In genomic region chr2:55946793-55947192, GRCh38 we compare ENCODE assay signal across 2 cellular contexts.
A peak's percentile ranks its signal among the peaks of the same experiment; 100 is the strongest.
TF ChIP-seq lines count a peak whose summit lies in the region.

No MANE protein-coding gene starts in this region.

TF ChIP-seq in HepG2, 621 proteins besides CTCF, POLR2A, EP300 and RAD21:
- TF ChIP-seq MAFF (IDR thresholded peaks at IDR 0.05; ENCODE audit: low read depth, low read length) (peak; percentile 94), MAFK (conservative IDR thresholded peaks at IDR 0.05 in 1 of 2, IDR thresholded peaks at IDR 0.05 in 1 of 2; ENCODE audit: low read length in 2 of 2) (peak; percentile 96 to 97), CENPX (CRISPR knock-in tag; IDR thresholded peaks at IDR 0.05) (no peak)

TF ChIP-seq in K562, 482 proteins besides CTCF, POLR2A, EP300 and RAD21:
- TF ChIP-seq, protein P1, sequence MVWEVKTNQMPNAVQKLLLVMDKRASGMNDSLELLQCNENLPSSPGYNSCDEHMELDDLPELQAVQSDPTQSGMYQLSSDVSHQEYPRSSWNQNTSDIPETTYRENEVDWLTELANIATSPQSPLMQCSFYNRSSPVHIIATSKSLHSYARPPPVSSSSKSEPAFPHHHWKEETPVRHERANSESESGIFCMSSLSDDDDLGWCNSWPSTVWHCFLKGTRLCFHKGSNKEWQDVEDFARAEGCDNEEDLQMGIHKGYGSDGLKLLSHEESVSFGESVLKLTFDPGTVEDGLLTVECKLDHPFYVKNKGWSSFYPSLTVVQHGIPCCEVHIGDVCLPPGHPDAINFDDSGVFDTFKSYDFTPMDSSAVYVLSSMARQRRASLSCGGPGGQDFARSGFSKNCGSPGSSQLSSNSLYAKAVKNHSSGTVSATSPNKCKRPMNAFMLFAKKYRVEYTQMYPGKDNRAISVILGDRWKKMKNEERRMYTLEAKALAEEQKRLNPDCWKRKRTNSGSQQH (CRISPR knock-in tag; IDR thresholded peaks at IDR 0.05), result no peak
- TF ChIP-seq POU5F1 (IDR thresholded peaks at IDR 0.05; ENCODE audit: borderline replicate concordance, low read depth, low read length, partially characterized antibody) (no peak), MAFG (tag; conservative IDR thresholded peaks at IDR 0.05) (peak; percentile 63), MAFF (IDR thresholded peaks at IDR 0.05; ENCODE audit: low read length) (peak; percentile 80), PREB (CRISPR knock-in tag; IDR thresholded peaks at IDR 0.05) (no peak), MAFK (IDR thresholded peaks at IDR 0.05; ENCODE audit: low read length) (peak; percentile 78), CHCHD3 (CRISPR knock-in tag; IDR thresholded peaks at IDR 0.05) (no peak), SLC30A9 (CRISPR knock-in tag; IDR thresholded peaks at IDR 0.05) (no peak), C11orf30 (IDR thresholded peaks at IDR 0.05; ENCODE audit: low read depth) (peak; percentile 72), ZNF175 (CRISPR knock-in tag; IDR thresholded peaks at IDR 0.05; ENCODE audit: low read depth) (no peak), ZNF316 (IDR thresholded peaks at IDR 0.05) (peak; percentile 91)
- TF ChIP-seq, protein P2, sequence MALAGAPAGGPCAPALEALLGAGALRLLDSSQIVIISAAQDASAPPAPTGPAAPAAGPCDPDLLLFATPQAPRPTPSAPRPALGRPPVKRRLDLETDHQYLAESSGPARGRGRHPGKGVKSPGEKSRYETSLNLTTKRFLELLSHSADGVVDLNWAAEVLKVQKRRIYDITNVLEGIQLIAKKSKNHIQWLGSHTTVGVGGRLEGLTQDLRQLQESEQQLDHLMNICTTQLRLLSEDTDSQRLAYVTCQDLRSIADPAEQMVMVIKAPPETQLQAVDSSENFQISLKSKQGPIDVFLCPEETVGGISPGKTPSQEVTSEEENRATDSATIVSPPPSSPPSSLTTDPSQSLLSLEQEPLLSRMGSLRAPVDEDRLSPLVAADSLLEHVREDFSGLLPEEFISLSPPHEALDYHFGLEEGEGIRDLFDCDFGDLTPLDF (CRISPR knock-in tag; IDR thresholded peaks at IDR 0.05), result no peak
